20 cellular contexts compared by ENCODE assay signal in the genomic region with DNA sequence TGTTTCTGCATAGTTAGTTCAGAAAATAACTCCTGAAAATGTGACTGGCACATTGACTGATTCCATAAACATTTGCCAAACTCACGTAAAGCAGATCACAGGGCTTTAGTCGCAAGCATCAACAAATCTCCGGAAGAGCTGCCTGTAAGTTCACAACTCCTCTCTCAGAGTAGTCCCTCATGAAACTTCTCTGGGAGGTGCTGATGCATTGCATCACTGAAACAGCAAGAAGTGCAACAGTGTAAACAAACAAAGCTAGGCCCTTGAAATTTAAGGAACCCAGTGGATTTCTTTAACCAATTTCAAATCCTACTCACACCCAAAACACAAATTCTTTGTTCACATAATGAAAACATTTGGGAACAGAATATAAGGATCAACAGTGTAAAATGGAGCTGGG.
DNase-seq lines count a peak whose midpoint lies in the region; ATAC-seq, FAIRE-seq and TF ChIP-seq lines count a peak whose summit lies in the region.
"Had no signal": no experiment of that assay in that cellular context is flagged by ENCODE, and none has a peak within 500 bp of the region (broad histone marks: within the 10 kb centered on the region; RNA-seq: fewer than 3 reads in every experiment).

No MANE protein-coding gene starts in this region.

- no peaks in the 10 kb centered on the region for H3K9me2 ChIP-seq in GM23338 (ENCODE audit: insufficient read depth)

- H3K27me3 ChIP-seq in GM23338 (ENCODE audit: insufficient read depth) (no peaks in the 10 kb centered on the region), H1 (replicated peaks in 1 of 4; ENCODE audit: control insufficient read depth in 3 of 4, extremely low read depth in 1 of 4, insufficient read depth in 3 of 4, low read length in 3 of 4) (no peaks in the 10 kb centered on the region), mesendoderm (ENCODE audit: insufficient read depth, low read length, poor library complexity) (no peaks in the 10 kb centered on the region)

- H2BK12ac ChIP-seq in H1 (ENCODE audit: low read depth, low read length): no peak overlapping the region

- H3K4me3 Mint-ChIP-seq in GM23338: no peak overlapping the region
- no peak overlapping the region for H3K4me3 Mint-ChIP-seq in stimulated activated naive CD8-positive, alpha-beta T cell treated with anti-CD3 and anti-CD28 coated beads, Interleukin-15, amount 100 ng/mL, for 72 hours
- H3K4me3 Mint-ChIP-seq: CD14-positive monocyte; CD8-positive, alpha-beta T cell had no signal

- FAIRE-seq in H1 (lab: Jason Lieb, UNC): no peak
- FAIRE-seq: D721Med, G401.6, GM12891, HepG2 had no signal

- H4K20me1 ChIP-seq in GM23338 (replicated peaks; ENCODE audit: insufficient read depth) (no peaks in the 10 kb centered on the region), H1 (replicated peaks in 1 of 2; ENCODE audit: control insufficient read depth in 1 of 2, insufficient read depth in 2 of 2, low read length in 2 of 2) (no peaks in the 10 kb centered on the region)

- peaks cover 8% of the 10 kb centered on the region; the same call in 1 of the 2 replicates for H3K4me1 ChIP-seq in GM23338 (ENCODE audit: insufficient read depth)
- peaks cover 0 to 8% (median 1%) of the 10 kb centered on the region in 4 experiments; a peak in 2 of 7 replicates for H3K4me1 ChIP-seq in H1 (replicated peaks in 1 of 4; ENCODE audit: control insufficient read depth in 3 of 4, insufficient read depth in 4 of 4, low read length in 3 of 4)
- H3K4me1 ChIP-seq in mesendoderm (ENCODE audit: control insufficient read depth, low read depth, low read length): no peaks in the 10 kb centered on the region

- H3K56ac ChIP-seq in H1 (replicated peaks; ENCODE audit: insufficient read length, low read depth, low read length) (no peak overlapping the region), mesendoderm (ENCODE audit: low read length) (no peak overlapping the region)

- CTCF ChIA-PET in H1 (lab: Charles Lee; ENCODE audit: partially characterized antibody): interaction anchor here (0.5 to 1.7 kb wide), 2 partner anchors 12 to 649 kb away, joined by 4 read pairs; no protein-coding TSS in a partner anchor

- H3K14ac ChIP-seq in H1 (ENCODE audit: insufficient read length): no peak overlapping the region

- H3K4me2 ChIP-seq in GM23338: no peak overlapping the region
- H3K4me2 ChIP-seq in H1 (ENCODE audit: insufficient read depth in 1 of 2, low read depth in 2 of 2, low read length in 2 of 2): no peak overlapping the region
- no peak overlapping the region for H3K4me2 ChIP-seq in mesendoderm (ENCODE audit: low read length)

- no peak for TF ChIP-seq EP300 in H1 (IDR thresholded peaks at IDR 0.05; ENCODE audit: borderline replicate concordance in 1 of 2, low read depth in 2 of 2, low read length in 2 of 2)

- no peaks in the 10 kb centered on the region for H3K36me3 Mint-ChIP-seq in GM23338 (ENCODE audit: low read depth)
- H3K36me3 Mint-ChIP-seq: CD14-positive monocyte; CD8-positive, alpha-beta T cell had no signal

- H2AK5ac ChIP-seq in H1 (ENCODE audit: low read depth, low read length) (no peak overlapping the region), mesendoderm (ENCODE audit: low read length) (no peak overlapping the region)

- H3K4me3 ChIP-seq in GM23338: no peak overlapping the region
- no peak overlapping the region for H3K4me3 ChIP-seq in H1 (ENCODE audit: extremely low read depth in 1 of 4, insufficient read depth in 2 of 4, low read depth in 3 of 4, low read length in 4 of 4)
- H3K4me3 ChIP-seq in mesendoderm (ENCODE audit: low read length): no peak overlapping the region
- H3K4me3 ChIP-seq: HAP-1 had no signal

- no peaks in the 10 kb centered on the region for H3K27me3 Mint-ChIP-seq in GM23338 (ENCODE audit: insufficient read depth, low read depth, poor library complexity)
- H3K27me3 Mint-ChIP-seq in stimulated activated naive CD8-positive, alpha-beta T cell treated with anti-CD3 and anti-CD28 coated beads, Interleukin-15, amount 100 ng/mL, for 72 hours: no peaks in the 10 kb centered on the region

- DNase-seq in GM23338 (ENCODE audit: low spot score) (no peak), NCI-H460 (ENCODE audit: extremely low read depth, low read depth) (peak; percentile 17), H1 (ENCODE audit: low read depth in 1 of 2, low spot score in 2 of 2) (no peak), mesendoderm (peak; percentile 18), iPS-NIHi7 (ENCODE audit: extremely low spot score) (no peak), substantia nigra (lab: John Stamatoyannopoulos, UW) (no peak), midbrain (lab: John Stamatoyannopoulos, UW) (no peak)
- no peak for DNase-seq in stimulated activated naive CD8-positive, alpha-beta T cell treated with anti-CD3 and anti-CD28 coated beads, Interleukin-15, amount 100 ng/mL, for 72 hours
- DNase-seq: CD8-positive, alpha-beta T cell; COR-L47; DMS153; DMS79 treated with DMSO at 0.1 percent for 48 hours; EL had no signal

- POLR2A ChIA-PET in H1 (lab: Charles Lee; ENCODE audit: partially characterized antibody): no interaction called here

- peak overlapping the region; percentile 49; the same call in 1 of the 2 replicates for H2AFZ ChIP-seq in GM23338
- H2AFZ ChIP-seq in H1 (ENCODE audit: low read length): 0 out of 2 replicates have a peak overlapping the region, but pooled peaks have one; percentile 70

- no peaks in the 10 kb centered on the region for H3K9me3 ChIP-seq in H1 (ENCODE audit: insufficient read depth in 2 of 2, low read depth in 1 of 2, low read length in 1 of 2)
- H3K9me3 ChIP-seq: HAP-1 had no signal

- no peaks in the 10 kb centered on the region for H3K9me3 Mint-ChIP-seq in GM23338
- peaks cover 11 to 23% of the 10 kb centered on the region in 2 donors for H3K9me3 Mint-ChIP-seq in stimulated activated naive CD8-positive, alpha-beta T cell treated with anti-CD3 and anti-CD28 coated beads, Interleukin-15, amount 100 ng/mL, for 72 hours

- no peaks in the 10 kb centered on the region for H3K23me2 ChIP-seq in H1 (ENCODE audit: low read depth, low read length)

- no peak for TF ChIP-seq RAD21 in H1 (IDR thresholded peaks at IDR 0.05 in 1 of 2, conservative IDR thresholded peaks at IDR 0.05 in 1 of 2; ENCODE audit: low read depth in 2 of 2, low read length in 2 of 2)

- no peak overlapping the region for H3K9ac ChIP-seq in H1 (replicated peaks in 1 of 4; ENCODE audit: extremely low read depth in 1 of 4, low read depth in 3 of 4, low read length in 3 of 4)
- no peak overlapping the region for H3K9ac ChIP-seq in mesendoderm (ENCODE audit: low read length)

- H3K23ac ChIP-seq in H1 (ENCODE audit: insufficient read length) (no peak overlapping the region), mesendoderm (ENCODE audit: low read length) (no peak overlapping the region)

- H3K79me1 ChIP-seq in H1 (ENCODE audit: low read depth, low read length) (no peaks in the 10 kb centered on the region), mesendoderm (ENCODE audit: low read length) (no peaks in the 10 kb centered on the region)

- H2BK5ac ChIP-seq in H1 (ENCODE audit: low read depth, low read length): no peak overlapping the region
- no peak overlapping the region for H2BK5ac ChIP-seq in mesendoderm (ENCODE audit: low read length)

- H4K8ac ChIP-seq in H1 (ENCODE audit: extremely low read depth, insufficient read depth, low read length) (no peak overlapping the region), mesendoderm (ENCODE audit: low read depth, low read length) (no peak overlapping the region)

- H3K4ac ChIP-seq in H1 (replicated peaks; ENCODE audit: insufficient read length, low read depth, low read length): no peak overlapping the region
- no peak overlapping the region for H3K4ac ChIP-seq in mesendoderm (ENCODE audit: low read depth, low read length)

- no peak overlapping the region for H4K5ac ChIP-seq in H1 (ENCODE audit: insufficient read length, low read depth, low read length)
- no peak overlapping the region for H4K5ac ChIP-seq in mesendoderm (ENCODE audit: low read length)

- H3K27ac Mint-ChIP-seq in GM23338: peak overlapping the region; percentile 59; the same call in 1 of the 2 replicates
- no peak overlapping the region for H3K27ac Mint-ChIP-seq in stimulated activated naive CD8-positive, alpha-beta T cell treated with anti-CD3 and anti-CD28 coated beads, Interleukin-15, amount 100 ng/mL, for 72 hours
- H3K27ac Mint-ChIP-seq: CD14-positive monocyte; CD8-positive, alpha-beta T cell had no signal

- TF ChIP-seq CTCF in GM23338 (conservative IDR thresholded peaks at IDR 0.05; ENCODE audit: low read depth in 2 of 2) (no peak), H1 (IDR thresholded peaks at IDR 0.05; ENCODE audit: control extremely low read depth in 1 of 3, insufficient read depth in 1 of 3, low read depth in 1 of 3, low read length in 3 of 3) (no peak)

- no peaks in the 10 kb centered on the region for H3K79me2 ChIP-seq in GM23338 (replicated peaks; ENCODE audit: insufficient read depth)
- H3K79me2 ChIP-seq in H1 (ENCODE audit: control insufficient read depth in 1 of 2, insufficient read depth in 2 of 2, low read length in 2 of 2): no peaks in the 10 kb centered on the region
- H3K79me2 ChIP-seq in mesendoderm (ENCODE audit: control insufficient read depth, insufficient read depth, low read length): no peaks in the 10 kb centered on the region

- H3K36me3 ChIP-seq in GM23338 (ENCODE audit: insufficient read depth): no peaks in the 10 kb centered on the region
- H3K36me3 ChIP-seq in H1 (ENCODE audit: control insufficient read depth in 2 of 4, insufficient read depth in 4 of 4, low read length in 3 of 4): no peaks in the 10 kb centered on the region
- no peaks in the 10 kb centered on the region for H3K36me3 ChIP-seq in mesendoderm (ENCODE audit: control insufficient read depth, insufficient read depth, low read length)
- H3K36me3 ChIP-seq: HAP-1 had no signal

- no peak overlapping the region for H3K27ac ChIP-seq in GM23338 (ENCODE audit: low read depth)
- H3K27ac ChIP-seq in H1 (ENCODE audit: low read depth, low read length): no peak overlapping the region
- no peak overlapping the region for H3K27ac ChIP-seq in mesendoderm (ENCODE audit: low read depth, low read length)
- no peak overlapping the region for H3K27ac ChIP-seq in substantia nigra (ENCODE audit: low read depth, low read length, poor library complexity, severe bottlenecking)
- H3K27ac ChIP-seq: 22Rv1 had no signal

- no peaks in the 10 kb centered on the region for H3F3A ChIP-seq in GM23338 (replicated peaks; ENCODE audit: low read depth)

- H2BK20ac ChIP-seq in H1 (ENCODE audit: low read length): no peak overlapping the region

- WGBS in H1 (ENCODE audit: extremely low coverage in 1 of 2, insufficient coverage in 1 of 2, insufficient read length in 1 of 2, insufficient replicate concordance in 2 of 2, low coverage in 1 of 2, low lambda C conversion rate in 2 of 2, missing lambda C conversion rate in 1 of 2), 2 experiments: 90% methylated on average over 3 of the region's 3 CpGs; no CpG with 5 or more reads in 1 of the 2 experiments
- WGBS in mesendoderm (ENCODE audit: extremely low coverage, insufficient coverage, low lambda C conversion rate): no CpG with 5 or more reads among the region's 3 CpGs

- H3K4me1 Mint-ChIP-seq in GM23338: peaks cover 26% of the 10 kb centered on the region
- H3K4me1 Mint-ChIP-seq in stimulated activated naive CD8-positive, alpha-beta T cell treated with anti-CD3 and anti-CD28 coated beads, Interleukin-15, amount 100 ng/mL, for 72 hours: no peaks in the 10 kb centered on the region
- H3K4me1 Mint-ChIP-seq: CD14-positive monocyte had no signal

- H2BK120ac ChIP-seq in H1 (replicated peaks; ENCODE audit: low read depth, low read length) (no peak overlapping the region), mesendoderm (ENCODE audit: low read depth, low read length) (no peak overlapping the region)

- H2BK15ac ChIP-seq in H1 (ENCODE audit: low read length) (no peak overlapping the region), mesendoderm (replicated peaks; ENCODE audit: low read depth) (no peak overlapping the region)

- no peak overlapping the region for H4K91ac ChIP-seq in H1 (replicated peaks; ENCODE audit: insufficient read length, low read length)

- ATAC-seq in GM23338: no peak
- no peak for ATAC-seq in stimulated activated naive CD8-positive, alpha-beta T cell treated with anti-CD3 and anti-CD28 coated beads, Interleukin-15, amount 100 ng/mL, for 72 hours
- ATAC-seq: CD8-positive, alpha-beta T cell; HepG2 had no signal

- H3K18ac ChIP-seq in H1 (ENCODE audit: extremely low read depth, low read length) (no peak overlapping the region; the same call in 1 of the 2 replicates), mesendoderm (ENCODE audit: low read length) (no peak overlapping the region)

- TF ChIP-seq POLR2A in H1 (IDR thresholded peaks at IDR 0.05; ENCODE audit: control extremely low read depth in 1 of 2, low read depth in 2 of 2, low read length in 2 of 2): no peak

Comparison
In these comparisons a context has a peak if more than half of its experiments do, and no peak if none do; other contexts are left out.
1. DNase-seq: peak in NCI-H460 (single experiment) and mesendoderm (single experiment); none in GM23338 (single experiment), H1 (0 of 2), iPS-NIHi7 (single experiment), substantia nigra (0 of 49), midbrain (single experiment) and stimulated activated naive CD8-positive, alpha-beta T cell treated with anti-CD3 and anti-CD28 coated beads, Interleukin-15, amount 100 ng/mL, for 72 hours (0 of 2).